ENCODE assay signal across 8 cellular contexts in genomic region chr7:131106681-131107342, GRCh38.
DNase-seq lines count a peak whose midpoint lies in the region; ATAC-seq and TF ChIP-seq lines count a peak whose summit lies in the region.

No MANE protein-coding gene starts in this region.

- in situ Hi-C loops in T47D (cut with HindIII; ENCODE audit: low pct_unique_long_range_greater_than_20kb, low sequenced_read_pairs) = no loop called here

- peaks cover 35% of the 10 kb centered on the region for H3K4me1 ChIP-seq in HUES6 (ENCODE audit: control insufficient read depth, insufficient read depth, low read length)

- peaks cover 29 to 30% of the 10 kb centered on the region in 2 donors for H3K36me3 Mint-ChIP-seq in CD14-positive monocyte

- peaks cover 55% of the 10 kb centered on the region for H3K4me1 Mint-ChIP-seq in CD14-positive monocyte

- peak overlapping the region; percentile 97 to 99 (median 98) for H3K27ac Mint-ChIP-seq in CD14-positive monocyte

- 0 out of 2 replicates have a peak, but pooled peaks cover 5% of the 10 kb centered on the region for H3K36me3 ChIP-seq in HUES6 (ENCODE audit: control insufficient read depth, insufficient read depth, low read length)
- no peaks in the 10 kb centered on the region for H3K36me3 ChIP-seq in WERI-Rb-1
- H3K36me3 ChIP-seq in kidney epithelial cell (ENCODE audit: control insufficient read depth, insufficient read depth, low read length) = no peaks in the 10 kb centered on the region

- peak overlapping the region; percentile 73 for H3K4me3 ChIP-seq in HUES6 (ENCODE audit: low read depth, low read length)
- peak overlapping the region; percentile 61 for H3K4me3 ChIP-seq in WERI-Rb-1 (ENCODE audit: low read depth, low read length)
- H3K4me3 ChIP-seq in kidney epithelial cell (ENCODE audit: low read depth, low read length) = peak overlapping the region; percentile 72

- peaks cover 0 to 4% (median 0%) of the 10 kb centered on the region in 7 donors for H3K9me3 Mint-ChIP-seq in CD14-positive monocyte

- peak overlapping the region; percentile 62 for H3K9ac ChIP-seq in HUES6 (ENCODE audit: low read length)

- H3K27me3 ChIP-seq in HUES6 (ENCODE audit: control insufficient read depth, insufficient read depth, low read length) (peaks cover 29% of the 10 kb centered on the region), WERI-Rb-1 (ENCODE audit: insufficient read depth, low read depth, severe bottlenecking) (peaks cover 20% of the 10 kb centered on the region), kidney epithelial cell (ENCODE audit: control insufficient read depth, insufficient read depth, low read length) (no peaks in the 10 kb centered on the region)

- ATAC-seq in GM19023 (IDR thresholded peaks at IDR 0.05; ENCODE audit: unreplicated experiment) (no peak), HG03521 (IDR thresholded peaks at IDR 0.05; ENCODE audit: unreplicated experiment) (no peak)

- H3K4me3 Mint-ChIP-seq in CD14-positive monocyte = peak overlapping the region; percentile 99

- intact Hi-C loops in CD14-positive monocyte (cut with micrococcal nuclease) = loop anchor here (5.0 to 10.0 kb wide), 4 partner anchors 80 to 318 kb away; partner anchors contain the start of gene MKLN1 (in 1 of the 2)

- TF ChIP-seq CTCF in CD14-positive monocyte (IDR thresholded peaks at IDR 0.05) = no peak
- no peak for TF ChIP-seq CTCF in WERI-Rb-1 (IDR thresholded peaks at IDR 0.05; ENCODE audit: low read depth, low read length)
- TF ChIP-seq CTCF in kidney epithelial cell (IDR thresholded peaks at IDR 0.05; ENCODE audit: insufficient read depth, low read length, poor library complexity, severe bottlenecking) = peak; percentile 6

- DNase-seq in CD14-positive monocyte (ENCODE audit: low spot score) (peak; percentile 48), WERI-Rb-1 (peak; percentile 30), T47D (ENCODE audit: low read depth in 1 of 2, low spot score in 1 of 2) (peak; percentile 23 to 30), kidney epithelial cell (ENCODE audit: low read depth) (no peak)
- DNase-seq in stimulated activated CD4-positive, alpha-beta T cell treated with anti-CD3 and anti-CD28 coated beads, Interleukin-2, amount 100 ng/mL, for 24 hours = peak; percentile 61 to 65

- H3K27ac ChIP-seq in HUES6 (ENCODE audit: low read depth, low read length) (no peak overlapping the region), WERI-Rb-1 (no peak overlapping the region)

- peaks cover 4 to 17% (median 11%) of the 10 kb centered on the region in 3 donors for H3K27me3 Mint-ChIP-seq in CD14-positive monocyte (ENCODE audit: low read depth in 3 of 3)

- H3K9me3 ChIP-seq in HUES6 (ENCODE audit: control insufficient read depth, insufficient read depth, low read depth, low read length) (no peaks in the 10 kb centered on the region), WERI-Rb-1 (ENCODE audit: severe bottlenecking) (no peaks in the 10 kb centered on the region)
